ENCODE assay signal across 10 cellular contexts in genomic region chr2:104447831-104448434, GRCh38.
A peak's percentile ranks its signal among the peaks of the same experiment; 100 is the strongest.
DNase-seq lines count a peak whose midpoint lies in the region; ATAC-seq and TF ChIP-seq lines count a peak whose summit lies in the region.
"Had no signal": no experiment of that assay in that cellular context is flagged by ENCODE, and none has a peak within 500 bp of the region (broad histone marks: within the 10 kb centered on the region; RNA-seq: fewer than 3 reads in every experiment).

No MANE protein-coding gene starts in this region.

- no peak overlapping the region for H3K4me3 ChIP-seq in astrocyte of the spinal cord (ENCODE audit: low read depth, low read length)
- H3K4me3 ChIP-seq in neural progenitor cell: no peak overlapping the region

- ATAC-seq in HG02885 (IDR thresholded peaks at IDR 0.05; ENCODE audit: poor library complexity, unreplicated experiment) (peak; percentile 59), HG03460 (IDR thresholded peaks at IDR 0.05; ENCODE audit: unreplicated experiment) (no peak)

- H3K9ac ChIP-seq in neural progenitor cell: no peak overlapping the region

- no peak overlapping the region for H3K27ac ChIP-seq in neural progenitor cell

- H3K79me2 ChIP-seq in neural progenitor cell (ENCODE audit: low read depth): no peaks in the 10 kb centered on the region

- H3K27ac Mint-ChIP-seq in neural progenitor cell: no peak overlapping the region

- no peaks in the 10 kb centered on the region for H3K4me1 ChIP-seq in neural progenitor cell

- no peak overlapping the region for H2AFZ ChIP-seq in neural progenitor cell (replicated peaks)

- peaks cover 5% of the 10 kb centered on the region for H3K4me1 Mint-ChIP-seq in neural progenitor cell

- peak; percentile 29 for DNase-seq in NCI-H2029 treated with DMSO at 0.1 percent for 48 hours (lab: John Stamatoyannopoulos, UW)
- DNase-seq in NCI-H2029 (lab: John Stamatoyannopoulos, UW): no peak
- no peak for DNase-seq in astrocyte of the spinal cord (ENCODE audit: low read depth, low spot score)
- DNase-seq in neural progenitor cell (ENCODE audit: low spot score): no peak
- no peak for DNase-seq in 8988T
- no peak for DNase-seq in activated naive CD4-positive, alpha-beta T cell treated with Interleukin-2 at 50 U/mL for 16 hours
- DNase-seq: activated naive CD4-positive, alpha-beta T cell; NCI-H524 treated with DMSO at 0.1 percent for 48 hours had no signal

- no peaks in the 10 kb centered on the region for H3K9me3 ChIP-seq in neural progenitor cell (ENCODE audit: low read depth)

- H3K36me3 ChIP-seq in neural progenitor cell: no peaks in the 10 kb centered on the region

- H3K9me3 Mint-ChIP-seq in neural progenitor cell: peaks cover 12% of the 10 kb centered on the region

- no peaks in the 10 kb centered on the region for H4K20me1 ChIP-seq in neural progenitor cell (ENCODE audit: low read depth)

- TF ChIP-seq CTCF in astrocyte of the spinal cord (IDR thresholded peaks at IDR 0.05; ENCODE audit: low read depth, low read length) (peak; percentile 17), neural progenitor cell (IDR thresholded peaks at IDR 0.05) (peak; percentile 41)

- H3K36me3 Mint-ChIP-seq in neural progenitor cell: peaks cover 2% of the 10 kb centered on the region

- no peaks in the 10 kb centered on the region for H3K27me3 ChIP-seq in neural progenitor cell

- no peaks in the 10 kb centered on the region for H3K27me3 Mint-ChIP-seq in neural progenitor cell (ENCODE audit: insufficient read depth, low read depth)

- H3K4me2 ChIP-seq in neural progenitor cell: no peak overlapping the region

- in situ Hi-C loops in astrocyte of the spinal cord (cut with HindIII; ENCODE audit: low sequenced_read_pairs): no loop called here

- no peaks in the 10 kb centered on the region for H3F3A ChIP-seq in neural progenitor cell (ENCODE audit: low read depth)

- no peak overlapping the region for H3K4me3 Mint-ChIP-seq in neural progenitor cell
